ENCODE assay signal across 12 cellular contexts in the genomic region with DNA sequence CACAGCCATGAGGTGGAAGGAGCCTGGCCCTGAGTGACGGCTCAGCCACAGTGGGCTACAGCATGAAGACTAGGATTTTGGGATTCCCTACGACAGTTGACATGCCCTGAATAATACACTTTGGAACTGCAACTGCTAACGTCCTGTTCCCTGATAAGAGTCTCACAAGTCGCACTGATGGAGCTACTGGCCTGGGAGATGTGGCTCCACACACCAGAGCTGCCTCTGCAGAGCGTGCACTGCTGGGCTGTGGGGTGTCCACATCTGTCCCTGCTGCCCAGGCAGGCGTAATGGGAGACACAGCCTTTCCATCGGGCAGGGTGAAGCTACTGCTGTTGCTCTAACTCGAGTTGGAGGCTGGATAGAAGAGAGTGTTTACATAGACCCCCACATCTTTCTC.
"Had no signal": no experiment of that assay in that cellular context is flagged by ENCODE, and none has a peak within 500 bp of the region (broad histone marks: within the 10 kb centered on the region; RNA-seq: fewer than 3 reads in every experiment).

No MANE protein-coding gene starts in this region.

- H3K9me3 Mint-ChIP-seq: activated naive CD4-positive, alpha-beta T cell treated with anti-CD3 and anti-CD28 coated beads, Interleukin-2, amount 50 U/mL, for 24 hours; stimulated activated memory B cell treated with anti-CD40 and anti-IgM and Interleukin-4, amounts not matched to agents 10 μg/mL and 1 μg/mL and 100 μg/mL, for 72 hours had no signal

- H3K9me3 ChIP-seq: body of pancreas, tibial artery had no signal

- DNase-seq: activated effector memory CD4-positive, alpha-beta T cell treated with Interleukin-2 at 50 U/mL for 16 hours; activated T-cell treated with anti-CD3 and anti-CD28 coated beads, Interleukin-2, amount 50 U/mL, for 1 hour; body of pancreas; dorsolateral prefrontal cortex; retina; T-helper 2 cell; tibial artery had no signal

- H3K27ac Mint-ChIP-seq: activated naive CD4-positive, alpha-beta T cell treated with anti-CD3 and anti-CD28 coated beads, Interleukin-2, amount 50 U/mL, for 24 hours; stimulated activated memory B cell treated with anti-CD40 and anti-IgM and Interleukin-4, amounts not matched to agents 10 μg/mL and 1 μg/mL and 100 μg/mL, for 72 hours had no signal

- ATAC-seq: body of pancreas; esophagus mucosa; stimulated activated memory B cell treated with anti-CD40 and anti-IgM and Interleukin-4, amounts not matched to agents 10 μg/mL and 1 μg/mL and 100 μg/mL, for 72 hours had no signal

- H3K4me3 Mint-ChIP-seq: activated naive CD4-positive, alpha-beta T cell treated with anti-CD3 and anti-CD28 coated beads, Interleukin-2, amount 50 U/mL, for 24 hours; stimulated activated memory B cell treated with anti-CD40 and anti-IgM and Interleukin-4, amounts not matched to agents 10 μg/mL and 1 μg/mL and 100 μg/mL, for 72 hours had no signal

- H3K4me3 ChIP-seq: body of pancreas, dorsolateral prefrontal cortex, smooth muscle cell, tibial artery had no signal

- H3K4me2 ChIP-seq: smooth muscle cell had no signal

- H3K9ac ChIP-seq: parathyroid adenoma had no signal

- H2AFZ ChIP-seq: parathyroid adenoma had no signal

- H3K79me2 ChIP-seq: parathyroid adenoma had no signal

- H3K27me3 ChIP-seq: body of pancreas, dorsolateral prefrontal cortex, tibial artery had no signal

- H3K27ac ChIP-seq: body of pancreas, dorsolateral prefrontal cortex, parathyroid adenoma, tibial artery had no signal

- H3K27me3 Mint-ChIP-seq: activated naive CD4-positive, alpha-beta T cell treated with anti-CD3 and anti-CD28 coated beads, Interleukin-2, amount 50 U/mL, for 24 hours; stimulated activated memory B cell treated with anti-CD40 and anti-IgM and Interleukin-4, amounts not matched to agents 10 μg/mL and 1 μg/mL and 100 μg/mL, for 72 hours had no signal

- H3K4me1 ChIP-seq: parathyroid adenoma had no signal

- H3K36me3 ChIP-seq: tibial artery had no signal

- H3K4me1 Mint-ChIP-seq: stimulated activated memory B cell treated with anti-CD40 and anti-IgM and Interleukin-4, amounts not matched to agents 10 μg/mL and 1 μg/mL and 100 μg/mL, for 72 hours had no signal

- H3K36me3 Mint-ChIP-seq: activated naive CD4-positive, alpha-beta T cell treated with anti-CD3 and anti-CD28 coated beads, Interleukin-2, amount 50 U/mL, for 24 hours; stimulated activated memory B cell treated with anti-CD40 and anti-IgM and Interleukin-4, amounts not matched to agents 10 μg/mL and 1 μg/mL and 100 μg/mL, for 72 hours had no signal
